ENCODE assay signal across 1 cellular context in the genomic region with DNA sequence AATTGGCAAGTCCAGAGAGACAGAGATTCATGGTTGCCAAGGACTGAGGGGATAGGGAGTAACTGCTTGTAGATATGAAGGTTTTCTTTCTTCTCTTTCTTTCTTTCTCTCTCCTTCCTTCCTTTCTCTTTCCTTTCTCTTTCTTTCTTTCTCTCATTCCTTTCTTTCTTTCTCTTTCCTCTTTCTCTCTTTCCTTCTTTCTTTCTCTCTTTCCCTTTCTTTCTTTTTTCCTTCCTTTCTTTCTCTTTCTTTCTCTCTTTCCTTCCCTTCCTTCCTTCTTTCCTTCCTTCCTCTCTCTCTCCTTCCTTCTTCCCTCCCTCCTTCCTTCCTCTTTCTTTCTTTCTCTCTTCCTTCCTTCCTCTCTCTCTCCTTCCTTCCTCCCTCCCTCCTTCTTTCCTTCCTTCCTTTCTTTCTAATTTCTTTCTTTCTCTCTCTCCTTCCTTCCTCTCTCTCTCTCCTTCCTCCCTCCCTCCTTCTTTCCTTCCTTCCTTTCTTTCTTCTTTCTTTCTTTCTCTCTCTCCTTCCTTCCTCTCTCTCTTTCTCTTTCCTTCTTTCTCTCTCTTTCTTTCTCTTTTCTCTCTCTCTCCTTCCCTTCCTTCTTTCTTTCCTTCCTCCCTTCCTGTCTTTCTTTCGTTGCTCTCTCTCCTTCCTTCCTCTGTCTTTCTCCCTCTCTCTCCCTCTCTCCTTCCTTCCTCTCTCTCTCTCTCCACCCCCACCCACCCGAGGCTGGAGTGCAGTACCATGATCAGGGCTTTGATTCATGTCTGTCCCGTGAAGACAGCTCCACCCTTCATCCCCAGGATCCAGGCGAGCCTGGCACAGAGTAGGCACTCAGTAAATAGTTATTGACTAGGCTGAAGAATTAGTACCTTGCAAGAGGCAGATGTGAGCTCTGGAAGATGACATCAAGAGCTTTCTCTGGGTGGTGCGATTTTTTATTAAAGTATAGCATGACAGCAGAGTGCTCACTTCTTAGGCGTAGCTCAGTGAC.
TF ChIP-seq lines count a peak whose summit lies in the region.

No MANE protein-coding gene starts in this region.

TF ChIP-seq in H1, 55 proteins besides CTCF, POLR2A, EP300 and RAD21:
- TF ChIP-seq TAF7 (optimal IDR thresholded peaks at IDR 0.05; ENCODE audit: borderline replicate concordance, low read depth, low read length), result no peak
- no peak for TF ChIP-seq TCF12 (IDR thresholded peaks at IDR 0.05; ENCODE audit: low read depth, low read length)
- TF ChIP-seq KDM1A (IDR thresholded peaks at IDR 0.05; ENCODE audit: borderline replicate concordance, low read length), result no peak
- TF ChIP-seq POLR2AphosphoS5 (IDR thresholded peaks at IDR 0.05; ENCODE audit: low read depth, low read length), result no peak
